16 cellular contexts compared by ENCODE assay signal in genomic region chr17:42989726-42990652, GRCh38. TPM values are rescaled to one million over a fixed set of nuclear protein-coding genes. Genes with fewer than 3 reads are reported as not detected.
DNase-seq lines count a peak whose midpoint lies in the region; ATAC-seq and TF ChIP-seq lines count a peak whose summit lies in the region.
"Had no signal": no experiment of that assay in that cellular context is flagged by ENCODE, and none has a peak within 500 bp of the region (broad histone marks: within the 10 kb centered on the region; RNA-seq: fewer than 3 reads in every experiment).

No MANE protein-coding gene starts in this region.

- H3K9me2 ChIP-seq in GM23248 (ENCODE audit: insufficient read depth), result no peaks in the 10 kb centered on the region

- H3K27ac ChIP-seq in GM23248 (peak overlapping the region; percentile 84), epithelial cell of prostate (peak overlapping the region; percentile 94)
- H3K27ac ChIP-seq: colonic mucosa, testis had no signal

- DNase-seq in GM23248 (peak; percentile 86), RKO (ENCODE audit: low spot score) (peak; percentile 49), epithelial cell of prostate (ENCODE audit: low read depth, low spot score) (no peak), mesothelial cell of epicardium (ENCODE audit: low spot score in 2 of 2, unreplicated experiment in 2 of 2) (no peak), putamen (ENCODE audit: low spot score) (no peak)
- DNase-seq: colonic mucosa; DMS 273 treated with DMSO at 0.1 percent for 48 hours; kidney; naive thymus-derived CD4-positive, alpha-beta T cell; NCI-H1048; NCI-H345; right cardiac atrium; testis had no signal

- H2AFZ ChIP-seq in GM23248, result no peak overlapping the region

- H3K36me3 ChIP-seq in GM23248 (ENCODE audit: low read depth) (peaks cover 36% of the 10 kb centered on the region; the same call in 1 of the 2 replicates), skeletal muscle satellite cell (ENCODE audit: insufficient read depth, low read length) (peaks cover 47% of the 10 kb centered on the region)

- peaks cover 15% of the 10 kb centered on the region for H3K79me2 ChIP-seq in GM23248 (ENCODE audit: insufficient read depth)

- no peaks in the 10 kb centered on the region for H4K20me1 ChIP-seq in GM23248 (ENCODE audit: insufficient read depth)

- no peak overlapping the region for H3K4me3 ChIP-seq in GM23248
- H3K4me3 ChIP-seq in skeletal muscle satellite cell (ENCODE audit: low read length), result peak overlapping the region; percentile 16
- H3K4me3 ChIP-seq: colonic mucosa, testis had no signal

- no peak for TF ChIP-seq CTCF in mesothelial cell of epicardium (IDR thresholded peaks at IDR 0.05; ENCODE audit: unreplicated experiment)

- H3K4me1 ChIP-seq in GM23248 (ENCODE audit: insufficient read depth) (peaks cover 33% of the 10 kb centered on the region), skeletal muscle satellite cell (ENCODE audit: control insufficient read depth, insufficient read depth, low read length) (peaks cover 31% of the 10 kb centered on the region)
- H3K4me1 ChIP-seq: colonic mucosa, testis had no signal

- peaks cover 22% of the 10 kb centered on the region for H3K36me3 Mint-ChIP-seq in mesothelial cell of epicardium

- H3K9me3 ChIP-seq in GM23248 (ENCODE audit: low read depth), result no peaks in the 10 kb centered on the region
- no peaks in the 10 kb centered on the region for H3K9me3 ChIP-seq in skeletal muscle satellite cell (replicated peaks; ENCODE audit: low read length)
- H3K9me3 ChIP-seq: colonic mucosa, testis had no signal

- peaks cover 41% of the 10 kb centered on the region for H3F3A ChIP-seq in GM23248 (ENCODE audit: insufficient read depth)

- no peak overlapping the region for H3K4me3 Mint-ChIP-seq in mesothelial cell of epicardium
- H3K4me3 Mint-ChIP-seq: naive thymus-derived CD4-positive, alpha-beta T cell had no signal

- in situ Hi-C loops in GM23248 (cut with MboI), result no loop called here

- H3K27me3 Mint-ChIP-seq in mesothelial cell of epicardium (ENCODE audit: low read depth), result no peaks in the 10 kb centered on the region
- H3K27me3 Mint-ChIP-seq: naive thymus-derived CD4-positive, alpha-beta T cell had no signal

- WGBS in GM23248 (ENCODE audit: low coverage in 1 of 2, low lambda C conversion rate in 2 of 2, missing lambda C conversion rate in 2 of 2), 2 experiments, result 49 to 51% methylated on average over 6 of the region's 6 CpGs

- peak overlapping the region; percentile 37 for H3K4me2 ChIP-seq in GM23248 (ENCODE audit: unreplicated experiment)
- H3K4me2 ChIP-seq in skeletal muscle satellite cell (ENCODE audit: low read length), result peak overlapping the region; percentile 63

- no peaks in the 10 kb centered on the region for H3K9me3 Mint-ChIP-seq in mesothelial cell of epicardium
- H3K9me3 Mint-ChIP-seq: activated naive CD4-positive, alpha-beta T cell treated with anti-CD3 and anti-CD28 coated beads, Interleukin-2, amount 50 U/mL, for 72 hours; naive thymus-derived CD4-positive, alpha-beta T cell had no signal

- no peaks in the 10 kb centered on the region for H3K27me3 ChIP-seq in GM23248 (replicated peaks; ENCODE audit: insufficient read depth)
- H3K27me3 ChIP-seq in skeletal muscle satellite cell (ENCODE audit: control insufficient read depth, insufficient read depth, low read length), result no peaks in the 10 kb centered on the region
- H3K27me3 ChIP-seq: colonic mucosa, testis had no signal

- no peak overlapping the region for H3K27ac Mint-ChIP-seq in mesothelial cell of epicardium
- H3K27ac Mint-ChIP-seq: activated naive CD4-positive, alpha-beta T cell treated with anti-CD3 and anti-CD28 coated beads, Interleukin-2, amount 50 U/mL, for 72 hours had no signal

- no peaks in the 10 kb centered on the region for H3K4me1 Mint-ChIP-seq in mesothelial cell of epicardium

- ATAC-seq in GM19328 (IDR thresholded peaks at IDR 0.05; ENCODE audit: unreplicated experiment), result no peak
- ATAC-seq: activated naive CD4-positive, alpha-beta T cell treated with anti-CD3 and anti-CD28 coated beads, Interleukin-2, amount 50 U/mL, for 72 hours; naive thymus-derived CD4-positive, alpha-beta T cell had no signal

- peak overlapping the region; percentile 31 for H3K9ac ChIP-seq in GM23248
- H3K9ac ChIP-seq in skeletal muscle satellite cell (ENCODE audit: low read depth, low read length), result peak overlapping the region; percentile 41

RNA-seq across cellular contexts. Expression of gene RPL27, which starts 8.2 kb away (rescaled TPM):
- total RNA-seq in GM23248 (2014; rRNA removed; shearing (Covaris generic)), result 928 and 1,286 TPM in 2 replicates
- polyA plus RNA-seq in GM23248 (2016; fragmentation: Nextera tagmentation; extraction: Ambion mirVana), result 1,038 and 1,095 TPM in 2 replicates
- 877 and 1,570 TPM in 2 replicates for total RNA-seq in skeletal muscle satellite cell (2012; rRNA removed)
- 1,019 to 1,067 TPM (median 1,060 TPM) in 3 replicates for total RNA-seq in mesothelial cell of epicardium

RNA-seq across cellular contexts. Expression of gene RUNDC1, which starts 9.6 kb away (rescaled TPM):
- 6.4 and 8.0 TPM in 2 replicates for total RNA-seq in GM23248 (2014; rRNA removed; shearing (Covaris generic))
- 7.6 and 9.3 TPM in 2 replicates for polyA plus RNA-seq in GM23248 (2016; fragmentation: Nextera tagmentation; extraction: Ambion mirVana)
- 5.8 and 7.9 TPM in 2 replicates for total RNA-seq in skeletal muscle satellite cell (2012; rRNA removed)
- total RNA-seq in mesothelial cell of epicardium, result 13.1 to 13.9 TPM (median 13.2 TPM) in 3 replicates

RNA-seq across cellular contexts. Expression of gene PTGES3L, which starts 10.1 kb away (rescaled TPM):
- not detected in 2 replicates for total RNA-seq in GM23248 (2014; rRNA removed; shearing (Covaris generic))
- 0.62 and 0.90 TPM in 2 replicates for polyA plus RNA-seq in GM23248 (2016; fragmentation: Nextera tagmentation; extraction: Ambion mirVana)
- total RNA-seq in skeletal muscle satellite cell (2012; rRNA removed), result 0.22 TPM in 1 of 2 replicates, not detected in the other
- 1.5 to 2.0 TPM (median 1.6 TPM) in 3 replicates for total RNA-seq in mesothelial cell of epicardium
- polyA plus RNA-seq: naive thymus-derived CD4-positive, alpha-beta T cell had no signal

RNA-seq across cellular contexts. Expression of gene IFI35, which starts 16.6 kb away (rescaled TPM):
- 21.8 and 27.7 TPM in 2 replicates for total RNA-seq in GM23248 (2014; rRNA removed; shearing (Covaris generic))
- 23.3 and 27.6 TPM in 2 replicates for polyA plus RNA-seq in GM23248 (2016; fragmentation: Nextera tagmentation; extraction: Ambion mirVana)
- 17.5 and 21.6 TPM in 2 replicates for total RNA-seq in skeletal muscle satellite cell (2012; rRNA removed)
- 5.6 to 6.3 TPM (median 5.9 TPM) in 3 replicates for total RNA-seq in mesothelial cell of epicardium

RNA-seq across cellular contexts. Expression of gene AARSD1, which starts 25.7 kb away (rescaled TPM):
- 18.1 and 24.9 TPM in 2 replicates for total RNA-seq in GM23248 (2014; rRNA removed; shearing (Covaris generic))
- polyA plus RNA-seq in GM23248 (2016; fragmentation: Nextera tagmentation; extraction: Ambion mirVana), result 37.5 and 46.1 TPM in 2 replicates
- total RNA-seq in skeletal muscle satellite cell (2012; rRNA removed), result 10.9 and 12.9 TPM in 2 replicates
- total RNA-seq in mesothelial cell of epicardium, result 58.6 to 66.0 TPM (median 59.1 TPM) in 3 replicates

Comparison
In these comparisons a context has a peak if more than half of its experiments do, and no peak if none do; other contexts are left out.
1. DNase-seq: peak in GM23248 (single experiment) and RKO (single experiment); none in epithelial cell of prostate (single experiment), mesothelial cell of epicardium (0 of 2) and putamen (single experiment).